In the genomic region with DNA sequence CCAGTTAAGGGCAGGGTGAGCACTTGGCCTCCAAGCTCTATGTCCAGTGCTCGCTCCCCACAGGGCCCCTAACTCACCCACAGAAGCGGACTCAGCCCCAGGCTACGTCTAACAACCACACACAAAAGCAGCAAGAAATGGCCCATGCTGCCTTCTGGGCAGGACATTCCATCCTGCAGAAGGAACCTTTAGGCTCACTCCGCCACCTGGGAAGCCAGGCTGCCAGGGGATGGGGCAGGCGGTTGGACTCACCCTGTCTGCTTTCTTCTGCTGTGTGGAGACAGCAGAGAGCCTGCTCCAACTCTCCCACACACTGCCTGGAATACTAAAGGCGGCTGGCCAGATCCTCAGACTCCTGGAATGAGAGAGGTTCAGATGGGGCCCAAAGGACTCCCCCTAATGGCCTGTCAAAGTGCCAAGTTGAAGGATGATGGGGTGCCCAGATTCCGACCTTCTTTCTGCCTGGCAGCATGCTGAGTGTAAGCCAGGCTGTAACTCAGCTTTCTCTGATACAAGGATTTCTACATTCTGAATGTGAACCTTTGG, we compare ENCODE assay signal across 21 cellular contexts. TPM values are rescaled to one million over a fixed set of nuclear protein-coding genes. Genes with fewer than 3 reads are reported as not detected.
DNase-seq lines count a peak whose midpoint lies in the region; ATAC-seq and TF ChIP-seq lines count a peak whose summit lies in the region.
"Had no signal": no experiment of that assay in that cellular context is flagged by ENCODE, and none has a peak within 500 bp of the region (broad histone marks: within the 10 kb centered on the region; RNA-seq: fewer than 3 reads in every experiment).

No MANE protein-coding gene starts in this region.

- no peaks in the 10 kb centered on the region for H3F3A ChIP-seq in smooth muscle cell (ENCODE audit: low read depth)

- intact Hi-C loops in psoas muscle (cut with DNase I): no loop called here

- ATAC-seq in psoas muscle (no peak), GM18520 (IDR thresholded peaks at IDR 0.05; ENCODE audit: unreplicated experiment) (no peak)

- H3K9ac ChIP-seq in smooth muscle cell (ENCODE audit: low read depth): no peak overlapping the region

- H3K4me1 ChIP-seq in HEK293 (ENCODE audit: control insufficient read depth, insufficient read depth, low read length): peaks cover 8% of the 10 kb centered on the region
- H3K4me1 ChIP-seq in psoas muscle: no peaks in the 10 kb centered on the region
- H3K4me1 ChIP-seq in smooth muscle cell (ENCODE audit: low read depth): no peaks in the 10 kb centered on the region
- H3K4me1 ChIP-seq: A549 had no signal

- TF ChIP-seq CTCF in HEK293 (tag by site-specific recombination; IDR thresholded peaks at IDR 0.05) (no peak), psoas muscle (IDR thresholded peaks at IDR 0.05) (no peak), smooth muscle cell (IDR thresholded peaks at IDR 0.05; ENCODE audit: borderline replicate concordance, insufficient read depth, poor library complexity, severe bottlenecking) (no peak)

- no peak overlapping the region for H3K4me3 ChIP-seq in HEK293 (ENCODE audit: low read depth, low read length)
- no peak overlapping the region for H3K4me3 ChIP-seq in psoas muscle
- H3K4me3 ChIP-seq in smooth muscle cell: no peak overlapping the region
- H3K4me3 ChIP-seq: A549 had no signal

- peak; percentile 33 for DNase-seq in Ammon's horn (ENCODE audit: low spot score)
- DNase-seq in inferior parietal cortex (ENCODE audit: extremely low spot score): peak; percentile 17
- peak; percentile 17 for DNase-seq in occipital lobe (lab: John Stamatoyannopoulos, UW)
- DNase-seq in psoas muscle: no peak
- DNase-seq in NCI-H2107 (lab: John Stamatoyannopoulos, UW): no peak
- DNase-seq in smooth muscle cell (lab: John Stamatoyannopoulos, UW; ENCODE audit: unreplicated experiment): no peak
- DNase-seq: DND-41, GF-D8, H7, Kasumi-1, MM.1S, NCI-H1105 treated with DMSO at 0.1 percent for 48 hours, NCI-H187, NCI-H2171, NCI-H510A, NCI-H774, RPMI8226, SIG-M5 had no signal

- no peaks in the 10 kb centered on the region for H4K20me1 ChIP-seq in smooth muscle cell (ENCODE audit: low read depth)

- H2AFZ ChIP-seq in smooth muscle cell (ENCODE audit: low read depth): no peak overlapping the region

- no peak overlapping the region for H3K4me2 ChIP-seq in smooth muscle cell
- H3K4me2 ChIP-seq: A549 had no signal

- H3K36me3 ChIP-seq in HEK293 (ENCODE audit: control insufficient read depth in 2 of 2, insufficient read depth in 1 of 2, low read length in 2 of 2) (peaks cover 0 to 3% of the 10 kb centered on the region in 2 experiments; a peak in 2 of 3 replicates), psoas muscle (ENCODE audit: insufficient read depth in 1 of 2, low read depth in 1 of 2) (no peaks in the 10 kb centered on the region), smooth muscle cell (ENCODE audit: low read depth) (no peaks in the 10 kb centered on the region)

- H3K27me3 ChIP-seq in psoas muscle (ENCODE audit: insufficient read depth in 3 of 3, low read length in 2 of 3) (no peaks in the 10 kb centered on the region), smooth muscle cell (ENCODE audit: low read depth) (no peaks in the 10 kb centered on the region)

- H3K27ac ChIP-seq in HEK293 (ENCODE audit: extremely low read depth, low read depth, low read length): no peak overlapping the region
- no peak overlapping the region for H3K27ac ChIP-seq in psoas muscle
- no peak overlapping the region for H3K27ac ChIP-seq in smooth muscle cell (ENCODE audit: low read depth)
- H3K27ac ChIP-seq: A549 had no signal

- H3K9me3 ChIP-seq in HEK293 (ENCODE audit: control insufficient read depth, insufficient read depth, low read depth, low read length) (no peaks in the 10 kb centered on the region), psoas muscle (no peaks in the 10 kb centered on the region), smooth muscle cell (replicated peaks; ENCODE audit: low read depth) (no peaks in the 10 kb centered on the region)
- H3K9me3 ChIP-seq: A549 had no signal

- CTCF ChIA-PET in HEK293 (lab: Yijun Ruan, JAX): interaction anchor here (0.6 to 1.1 kb wide), 2 partner anchors 10 to 16 kb away, joined by 3 to 4 read pairs; no protein-coding TSS in a partner anchor

- 83 to 92% (median 83%) methylated on average over 7 of the region's 7 CpGs for WGBS in psoas muscle, 3 donors
- 87% methylated on average over 7 of the region's 7 CpGs for WGBS in smooth muscle cell (ENCODE audit: low lambda C conversion rate)

- H3K79me2 ChIP-seq in smooth muscle cell (ENCODE audit: low read depth): no peaks in the 10 kb centered on the region

- POLR2A ChIA-PET in HEK293 (lab: Yijun Ruan, JAX): no interaction called here

TF ChIP-seq in HEK293, 187 proteins besides CTCF, POLR2A, EP300 and RAD21:
- TF ChIP-seq, protein P1, sequence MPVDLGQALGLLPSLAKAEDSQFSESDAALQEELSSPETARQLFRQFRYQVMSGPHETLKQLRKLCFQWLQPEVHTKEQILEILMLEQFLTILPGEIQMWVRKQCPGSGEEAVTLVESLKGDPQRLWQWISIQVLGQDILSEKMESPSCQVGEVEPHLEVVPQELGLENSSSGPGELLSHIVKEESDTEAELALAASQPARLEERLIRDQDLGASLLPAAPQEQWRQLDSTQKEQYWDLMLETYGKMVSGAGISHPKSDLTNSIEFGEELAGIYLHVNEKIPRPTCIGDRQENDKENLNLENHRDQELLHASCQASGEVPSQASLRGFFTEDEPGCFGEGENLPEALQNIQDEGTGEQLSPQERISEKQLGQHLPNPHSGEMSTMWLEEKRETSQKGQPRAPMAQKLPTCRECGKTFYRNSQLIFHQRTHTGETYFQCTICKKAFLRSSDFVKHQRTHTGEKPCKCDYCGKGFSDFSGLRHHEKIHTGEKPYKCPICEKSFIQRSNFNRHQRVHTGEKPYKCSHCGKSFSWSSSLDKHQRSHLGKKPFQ (tag by site-specific recombination; IDR thresholded peaks at IDR 0.05): no peak
- no peak for TF ChIP-seq ZIC2 (tag by site-specific recombination; IDR thresholded peaks at IDR 0.05)
- no peak for TF ChIP-seq ZSCAN30 (tag by site-specific recombination; IDR thresholded peaks at IDR 0.05)
- TF ChIP-seq KLF9 (tag by site-specific recombination; IDR thresholded peaks at IDR 0.05; ENCODE audit: low read depth): no peak
- TF ChIP-seq, protein P2, sequence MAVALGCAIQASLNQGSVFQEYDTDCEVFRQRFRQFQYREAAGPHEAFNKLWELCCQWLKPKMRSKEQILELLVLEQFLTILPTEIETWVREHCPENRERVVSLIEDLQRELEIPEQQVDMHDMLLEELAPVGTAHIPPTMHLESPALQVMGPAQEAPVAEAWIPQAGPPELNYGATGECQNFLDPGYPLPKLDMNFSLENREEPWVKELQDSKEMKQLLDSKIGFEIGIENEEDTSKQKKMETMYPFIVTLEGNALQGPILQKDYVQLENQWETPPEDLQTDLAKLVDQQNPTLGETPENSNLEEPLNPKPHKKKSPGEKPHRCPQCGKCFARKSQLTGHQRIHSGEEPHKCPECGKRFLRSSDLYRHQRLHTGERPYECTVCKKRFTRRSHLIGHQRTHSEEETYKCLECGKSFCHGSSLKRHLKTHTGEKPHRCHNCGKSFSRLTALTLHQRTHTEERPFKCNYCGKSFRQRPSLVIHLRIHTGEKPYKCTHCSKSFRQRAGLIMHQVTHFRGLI (tag by site-specific recombination; IDR thresholded peaks at IDR 0.05): peak; percentile 54; the same call in 1 of the 2 replicates

RNA-seq across cellular contexts. Expression of a gene that starts 27.7 kb away (rescaled TPM):
- 99.2 TPM for total RNA-seq in occipital lobe
- total RNA-seq in psoas muscle: 10 to 100 TPM; 21.0 to 34.6 (median 26.9) TPM
- 10 to 100 TPM in 2 of 3 donors, 1 to 10 TPM in 1; 9.3 to 36.8 (median 13.9) TPM for polyA plus RNA-seq in psoas muscle
- total RNA-seq in smooth muscle cell: 27.3 and 34.0 TPM in 2 replicates
- 8.5 and 8.9 TPM in 2 replicates for polyA plus RNA-seq in smooth muscle cell

RNA-seq across cellular contexts. Expression of a gene that starts 30.2 kb away (rescaled TPM):
- total RNA-seq in occipital lobe: 50.5 TPM
- 10 to 100 TPM; 12.1 to 19.6 (median 17.6) TPM for total RNA-seq in psoas muscle
- 10 to 100 TPM; 11.5 to 31.7 (median 12.8) TPM for polyA plus RNA-seq in psoas muscle
- 27.3 and 57.3 TPM in 2 replicates for total RNA-seq in smooth muscle cell
- polyA plus RNA-seq in smooth muscle cell: 19.7 and 21.7 TPM in 2 replicates

Comparison
In these comparisons a context has a peak if more than half of its experiments do, and no peak if none do; other contexts are left out.
1. DNase-seq: peak in Ammon's horn (single experiment), inferior parietal cortex (single experiment) and occipital lobe (single experiment); none in psoas muscle (0 of 2), NCI-H2107 (single experiment) and smooth muscle cell (single experiment).